ENCODE assay signal across 9 cellular contexts in the genomic region with DNA sequence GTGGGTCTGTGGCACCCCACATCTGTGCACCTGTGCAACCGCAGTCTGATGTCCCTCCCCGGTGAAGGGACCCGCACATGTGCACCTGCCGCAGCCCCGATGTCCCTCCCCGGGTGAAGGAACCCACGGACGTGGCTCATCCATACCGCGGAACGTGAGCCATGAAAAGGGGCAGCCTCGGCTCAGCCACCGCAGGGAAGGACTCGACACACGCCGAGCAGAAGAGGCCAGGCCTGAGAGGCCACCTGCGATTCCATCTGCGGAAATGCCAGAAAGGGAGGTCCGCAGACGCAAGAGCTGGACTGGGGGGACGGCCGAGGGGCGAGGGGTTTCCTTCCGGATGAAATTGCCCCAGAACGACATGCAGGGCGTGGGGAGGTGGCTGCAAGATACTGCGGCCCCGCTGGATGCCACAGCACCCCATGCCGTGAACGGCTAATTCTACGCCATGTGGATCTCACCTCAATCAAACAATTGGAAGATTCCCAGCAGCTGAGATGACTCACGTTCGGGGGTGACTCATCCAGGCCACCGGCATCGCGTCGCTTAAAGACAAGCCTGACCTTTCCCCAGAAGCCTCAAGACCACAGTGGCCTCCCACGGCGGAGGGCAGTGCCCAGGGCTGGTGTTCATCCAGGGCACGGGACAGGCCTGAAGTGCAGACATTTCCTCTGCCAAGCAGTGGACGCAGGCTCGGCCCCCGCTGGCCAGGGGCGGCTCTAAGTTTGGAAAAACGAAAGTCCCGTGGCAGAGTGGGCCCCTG. TPM values are rescaled to one million over a fixed set of nuclear protein-coding genes. Genes with fewer than 3 reads are reported as not detected.
DNase-seq lines count a peak whose midpoint lies in the region; ATAC-seq lines count a peak whose summit lies in the region.
"Had no signal": no experiment of that assay in that cellular context is flagged by ENCODE, and none has a peak within 500 bp of the region (broad histone marks: within the 10 kb centered on the region; RNA-seq: fewer than 3 reads in every experiment).

No MANE protein-coding gene starts in this region.

- H3K4me1 Mint-ChIP-seq in activated CD4-positive, alpha-beta memory T cell treated with anti-CD3 and anti-CD28 coated beads, Interleukin-2, amount 10 ng/mL, durations not matched to agents 7 days and 5 days: peaks cover 33% of the 10 kb centered on the region
- H3K4me1 Mint-ChIP-seq in effector memory CD8-positive, alpha-beta T cell (ENCODE audit: low read depth in 2 of 2): peaks cover 20 to 31% of the 10 kb centered on the region in 2 donors

- WGBS in right cardiac atrium: 74% methylated on average over 46 of the region's 46 CpGs

- no peak overlapping the region for H3K4me3 ChIP-seq in right cardiac atrium (ENCODE audit: low read length)
- H3K4me3 ChIP-seq: ovary had no signal

- peak; percentile 50 for ATAC-seq in effector memory CD8-positive, alpha-beta T cell (replicated peaks)
- no peak for ATAC-seq in right cardiac atrium
- no peak for ATAC-seq in HG03571 (IDR thresholded peaks at IDR 0.05; ENCODE audit: unreplicated experiment)

- POLR2A ChIA-PET in activated CD4-positive, alpha-beta memory T cell treated with anti-CD3 and anti-CD28 coated beads, Interleukin-2, amount 10 ng/mL, durations not matched to agents 7 days and 5 days (lab: Charles Lee): interaction anchor here (1.1 to 1.2 kb wide), 2 partner anchors 22 to 39 kb away, joined by 4 read pairs; partner anchors contain the start of gene SOX8

- H3K27ac Mint-ChIP-seq in activated CD4-positive, alpha-beta memory T cell treated with anti-CD3 and anti-CD28 coated beads, Interleukin-2, amount 10 ng/mL, durations not matched to agents 7 days and 5 days: no peak overlapping the region
- H3K27ac Mint-ChIP-seq in effector memory CD8-positive, alpha-beta T cell: peak overlapping the region in 1 of 2 donors; percentile 26

- CTCF ChIA-PET in activated CD4-positive, alpha-beta memory T cell treated with anti-CD3 and anti-CD28 coated beads, Interleukin-2, amount 10 ng/mL, durations not matched to agents 7 days and 5 days (lab: Charles Lee): no interaction called here

- H3K27ac ChIP-seq in right cardiac atrium (ENCODE audit: low read length): no peak overlapping the region
- H3K27ac ChIP-seq: ovary had no signal

- H3K4me1 ChIP-seq in right cardiac atrium (ENCODE audit: control insufficient read depth, insufficient read depth, low read length): no peaks in the 10 kb centered on the region

- peak; percentile 84 for DNase-seq in DMS53 (lab: John Stamatoyannopoulos, UW)
- no peak for DNase-seq in DMS53 treated with DMSO at 0.1 percent for 48 hours (lab: John Stamatoyannopoulos, UW; ENCODE audit: unreplicated experiment)
- peak; percentile 68 for DNase-seq in activated CD4-positive, alpha-beta memory T cell treated with anti-CD3 and anti-CD28 coated beads, Interleukin-2, amount 10 ng/mL, durations not matched to agents 7 days and 5 days
- peak in 2 of 3 experiments; percentile 23 to 28 for DNase-seq in effector memory CD8-positive, alpha-beta T cell
- DNase-seq in stimulated activated CD4-positive, alpha-beta T cell treated with anti-CD3 and anti-CD28 coated beads, Interleukin-12 subunit alpha, Interleukin-12 subunit beta, amount 100 ng/mL, for 48 hours (ENCODE audit: low read depth in 2 of 3, low spot score in 1 of 3): peak; percentile 77 to 85 (median 81)
- DNase-seq in right cardiac atrium: no peak
- no peak for DNase-seq in NCI-H1048 (lab: John Stamatoyannopoulos, UW)

- intact Hi-C loops in right cardiac atrium (cut with DNase I): no loop called here

- no peaks in the 10 kb centered on the region for H3K36me3 Mint-ChIP-seq in activated CD4-positive, alpha-beta memory T cell treated with anti-CD3 and anti-CD28 coated beads, Interleukin-2, amount 10 ng/mL, durations not matched to agents 7 days and 5 days (ENCODE audit: low read depth)
- peaks cover 11% of the 10 kb centered on the region for H3K36me3 Mint-ChIP-seq in effector memory CD8-positive, alpha-beta T cell (ENCODE audit: insufficient read depth)

- peaks cover 21% of the 10 kb centered on the region for H3K27me3 Mint-ChIP-seq in activated CD4-positive, alpha-beta memory T cell treated with anti-CD3 and anti-CD28 coated beads, Interleukin-2, amount 10 ng/mL, durations not matched to agents 7 days and 5 days
- H3K27me3 Mint-ChIP-seq in effector memory CD8-positive, alpha-beta T cell: peaks cover 8 to 11% of the 10 kb centered on the region in 2 donors

- H3K4me3 Mint-ChIP-seq in activated CD4-positive, alpha-beta memory T cell treated with anti-CD3 and anti-CD28 coated beads, Interleukin-2, amount 10 ng/mL, durations not matched to agents 7 days and 5 days: no peak overlapping the region
- peak overlapping the region; percentile 37 to 66 for H3K4me3 Mint-ChIP-seq in effector memory CD8-positive, alpha-beta T cell

- H3K9me3 ChIP-seq in right cardiac atrium (ENCODE audit: control insufficient read depth, low read length): no peaks in the 10 kb centered on the region
- H3K9me3 ChIP-seq: ovary had no signal

- H3K27me3 ChIP-seq in right cardiac atrium (ENCODE audit: control insufficient read depth, insufficient read depth): no peaks in the 10 kb centered on the region
- H3K27me3 ChIP-seq: ovary had no signal

- no peaks in the 10 kb centered on the region for H3K9me3 Mint-ChIP-seq in activated CD4-positive, alpha-beta memory T cell treated with anti-CD3 and anti-CD28 coated beads, Interleukin-2, amount 10 ng/mL, durations not matched to agents 7 days and 5 days
- no peaks in the 10 kb centered on the region for H3K9me3 Mint-ChIP-seq in effector memory CD8-positive, alpha-beta T cell

RNA-seq across cellular contexts. Expression of gene SOX8, which starts 21.0 kb away (rescaled TPM):
- total RNA-seq in activated CD4-positive, alpha-beta memory T cell treated with anti-CD3 and anti-CD28 coated beads, Interleukin-2, amount 10 ng/mL, durations not matched to agents 7 days and 5 days: under 1 TPM; 0.10 to 0.13 TPM
- 1 to 10 TPM in 3 of 4 donors, under 1 TPM in 1; 0.97 to 2.1 (median 1.9) TPM for total RNA-seq in right cardiac atrium
- 1.5 TPM for polyA plus RNA-seq in right cardiac atrium

RNA-seq across cellular contexts. Expression of gene LMF1, which starts 31.8 kb away (rescaled TPM):
- 10 to 100 TPM; 21.3 to 22.6 TPM for total RNA-seq in activated CD4-positive, alpha-beta memory T cell treated with anti-CD3 and anti-CD28 coated beads, Interleukin-2, amount 10 ng/mL, durations not matched to agents 7 days and 5 days
- total RNA-seq in right cardiac atrium: 10 to 100 TPM; 10.6 to 13.3 (median 11.2) TPM
- 7.8 TPM for polyA plus RNA-seq in right cardiac atrium

Comparison
In these comparisons a context has a peak if more than half of its experiments do, and no peak if none do; other contexts are left out.
1. DNase-seq: peak in DMS53 (single experiment), activated CD4-positive, alpha-beta memory T cell treated with anti-CD3 and anti-CD28 coated beads, Interleukin-2, amount 10 ng/mL, durations not matched to agents 7 days and 5 days (single experiment), effector memory CD8-positive, alpha-beta T cell (2 of 3) and stimulated activated CD4-positive, alpha-beta T cell treated with anti-CD3 and anti-CD28 coated beads, Interleukin-12 subunit alpha, Interleukin-12 subunit beta, amount 100 ng/mL, for 48 hours (3 of 3); none in DMS53 treated with DMSO at 0.1 percent for 48 hours (single experiment), right cardiac atrium (0 of 3) and NCI-H1048 (single experiment).